ENCODE assay signal across 1 cellular context in genomic region chr6:39302669-39303424, GRCh38.
A peak's percentile ranks its signal among the peaks of the same experiment; 100 is the strongest.
TF ChIP-seq lines count a peak whose summit lies in the region.

No MANE protein-coding gene starts in this region.

TF ChIP-seq in HepG2, 621 proteins besides CTCF, POLR2A, EP300 and RAD21 (continued from another document):
- TF ChIP-seq THAP9 (CRISPR knock-in tag; IDR thresholded peaks at IDR 0.05; ENCODE audit: borderline replicate concordance), result peak; percentile 23; the same call in 1 of the 2 replicates
- TF ChIP-seq ZNF574 (CRISPR knock-in tag; IDR thresholded peaks at IDR 0.05), result peak; percentile 44
- TF ChIP-seq FOXO1 (CRISPR knock-in tag; IDR thresholded peaks at IDR 0.05), result no peak; the same call in 1 of the 2 replicates
- peak; percentile 58; the same call in 1 of the 2 replicates for TF ChIP-seq ZNF501 (CRISPR knock-in tag; IDR thresholded peaks at IDR 0.05)
- TF ChIP-seq HMGXB4 (CRISPR knock-in tag; IDR thresholded peaks at IDR 0.05; ENCODE audit: borderline replicate concordance in 1 of 2, low read depth in 1 of 2), result peak; percentile 43 to 44; a peak in 1 of 4 replicates
- 0 out of 2 replicates have a peak, but pooled peaks have one; percentile 38 for TF ChIP-seq HNF1B (CRISPR knock-in tag; IDR thresholded peaks at IDR 0.05)
- TF ChIP-seq GPBP1L1 (CRISPR knock-in tag; IDR thresholded peaks at IDR 0.05), result no peak
- 0 out of 4 replicates have a peak, but pooled peaks of 1 of the 2 experiments have one; percentile 40 for TF ChIP-seq KLF16 (CRISPR knock-in tag; IDR thresholded peaks at IDR 0.05)
- TF ChIP-seq ZMAT3 (CRISPR knock-in tag; conservative IDR thresholded peaks at IDR 0.05), result 0 out of 2 replicates have a peak, but pooled peaks have one; percentile 60
- 0 out of 2 replicates have a peak, but pooled peaks have one; percentile 46 for TF ChIP-seq LRRFIP1 (CRISPR knock-in tag; conservative IDR thresholded peaks at IDR 0.05)
